Comparison of ENCODE assay signal across 1 cellular context in the genomic region with DNA sequence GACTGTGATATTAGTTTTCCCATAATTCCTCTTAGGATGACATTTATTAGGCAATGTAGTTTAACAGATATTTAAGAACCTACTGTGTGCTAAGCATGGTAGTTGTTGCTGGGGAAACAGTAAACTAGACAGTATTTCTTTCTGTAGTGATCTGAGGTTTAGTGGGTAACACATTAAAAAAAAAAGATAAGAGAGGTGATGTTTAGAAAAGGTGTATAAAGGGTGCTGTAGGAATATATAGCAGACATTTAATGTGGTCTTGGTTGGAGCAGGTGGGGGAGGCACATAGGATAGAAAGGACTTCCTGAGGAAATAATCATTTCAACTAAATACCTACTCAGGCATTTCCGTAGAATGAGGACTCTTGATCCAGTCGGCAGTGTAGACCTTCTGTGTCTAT.
TF ChIP-seq lines count a peak whose summit lies in the region.

No MANE protein-coding gene starts in this region.

TF ChIP-seq in WTC11, 78 proteins besides CTCF, POLR2A, EP300 and RAD21:
- TF ChIP-seq, protein P1, sequence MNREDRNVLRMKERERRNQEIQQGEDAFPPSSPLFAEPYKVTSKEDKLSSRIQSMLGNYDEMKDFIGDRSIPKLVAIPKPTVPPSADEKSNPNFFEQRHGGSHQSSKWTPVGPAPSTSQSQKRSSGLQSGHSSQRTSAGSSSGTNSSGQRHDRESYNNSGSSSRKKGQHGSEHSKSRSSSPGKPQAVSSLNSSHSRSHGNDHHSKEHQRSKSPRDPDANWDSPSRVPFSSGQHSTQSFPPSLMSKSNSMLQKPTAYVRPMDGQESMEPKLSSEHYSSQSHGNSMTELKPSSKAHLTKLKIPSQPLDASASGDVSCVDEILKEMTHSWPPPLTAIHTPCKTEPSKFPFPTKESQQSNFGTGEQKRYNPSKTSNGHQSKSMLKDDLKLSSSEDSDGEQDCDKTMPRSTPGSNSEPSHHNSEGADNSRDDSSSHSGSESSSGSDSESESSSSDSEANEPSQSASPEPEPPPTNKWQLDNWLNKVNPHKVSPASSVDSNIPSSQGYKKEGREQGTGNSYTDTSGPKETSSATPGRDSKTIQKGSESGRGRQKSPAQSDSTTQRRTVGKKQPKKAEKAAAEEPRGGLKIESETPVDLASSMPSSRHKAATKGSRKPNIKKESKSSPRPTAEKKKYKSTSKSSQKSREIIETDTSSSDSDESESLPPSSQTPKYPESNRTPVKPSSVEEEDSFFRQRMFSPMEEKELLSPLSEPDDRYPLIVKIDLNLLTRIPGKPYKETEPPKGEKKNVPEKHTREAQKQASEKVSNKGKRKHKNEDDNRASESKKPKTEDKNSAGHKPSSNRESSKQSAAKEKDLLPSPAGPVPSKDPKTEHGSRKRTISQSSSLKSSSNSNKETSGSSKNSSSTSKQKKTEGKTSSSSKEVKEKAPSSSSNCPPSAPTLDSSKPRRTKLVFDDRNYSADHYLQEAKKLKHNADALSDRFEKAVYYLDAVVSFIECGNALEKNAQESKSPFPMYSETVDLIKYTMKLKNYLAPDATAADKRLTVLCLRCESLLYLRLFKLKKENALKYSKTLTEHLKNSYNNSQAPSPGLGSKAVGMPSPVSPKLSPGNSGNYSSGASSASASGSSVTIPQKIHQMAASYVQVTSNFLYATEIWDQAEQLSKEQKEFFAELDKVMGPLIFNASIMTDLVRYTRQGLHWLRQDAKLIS (CRISPR knock-in tag; IDR thresholded peaks at IDR 0.05; ENCODE audit: borderline replicate concordance), result no peak
TF ChIP-seq in WTC11: peak in this region for 0.
